In the genomic region with DNA sequence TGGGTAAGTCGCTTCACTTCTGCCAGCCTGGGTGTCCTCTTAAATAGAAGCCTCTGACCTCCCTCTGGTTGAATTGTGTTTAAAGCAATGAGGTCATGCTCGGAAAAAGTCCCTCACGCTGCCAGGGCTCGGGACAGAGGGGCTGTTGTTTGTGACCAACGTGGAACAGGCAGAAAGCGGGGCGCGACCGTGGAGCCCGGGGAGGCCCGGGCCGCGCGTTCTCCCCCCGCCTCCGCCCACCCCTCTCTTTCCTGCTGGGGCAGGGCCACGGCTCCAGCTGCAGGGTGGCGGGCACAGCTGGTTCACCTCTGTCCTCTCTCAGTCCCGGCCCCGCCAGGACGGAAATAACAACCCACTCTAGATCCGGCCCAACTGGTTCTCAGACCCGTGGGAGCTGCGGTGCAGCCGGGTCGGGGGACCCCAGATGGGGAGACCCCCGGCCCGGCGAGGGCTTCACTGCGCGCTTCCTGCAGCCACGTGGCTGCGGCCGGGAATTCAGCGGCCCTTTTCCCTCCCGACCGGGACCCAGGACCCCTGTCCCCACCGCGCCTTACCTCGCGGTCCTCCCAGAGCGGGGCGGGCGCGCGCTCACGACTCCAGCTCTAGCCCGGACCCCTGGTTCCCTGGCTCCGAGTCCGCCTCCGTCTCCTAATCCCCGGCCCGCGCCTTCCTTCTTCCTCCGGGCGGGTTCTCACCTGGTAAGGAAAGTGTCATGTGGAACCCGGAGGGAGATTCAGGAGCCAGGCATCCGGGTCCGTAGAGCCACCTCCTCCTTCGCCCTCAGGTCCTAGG, we compare ENCODE assay signal across 8 cellular contexts. TPM values are rescaled to one million over a fixed set of nuclear protein-coding genes. Genes with fewer than 3 reads are reported as not detected.
A peak's percentile ranks its signal among the peaks of the same experiment; 100 is the strongest.
DNase-seq lines count a peak whose midpoint lies in the region; ATAC-seq and TF ChIP-seq lines count a peak whose summit lies in the region.

No MANE protein-coding gene starts in this region.

- H3K36me3 ChIP-seq in GM23338 (ENCODE audit: insufficient read depth) = no peaks in the 10 kb centered on the region

- H3K79me2 ChIP-seq in GM23338 (replicated peaks; ENCODE audit: insufficient read depth) = no peaks in the 10 kb centered on the region

- H3F3A ChIP-seq in GM23338 (replicated peaks; ENCODE audit: low read depth) = 0 out of 2 replicates have a peak, but pooled peaks cover 3% of the 10 kb centered on the region

- DNase-seq in GM23338 (ENCODE audit: low spot score) (peak; percentile 69), iPS-NIHi11 (ENCODE audit: low spot score) (peak; percentile 56), amniotic stem cell (lab: John Stamatoyannopoulos, UW) (no peak), DMS153 treated with DMSO at 0.1 percent for 48 hours (lab: John Stamatoyannopoulos, UW; ENCODE audit: unreplicated experiment) (no peak)
- no peak for DNase-seq in effector CD8-positive, alpha-beta T cell (lab: John Stamatoyannopoulos, UW)

- H3K27ac ChIP-seq in GM23338 (ENCODE audit: low read depth) = no peak overlapping the region
- peak overlapping the region in 20 of 21 experiments; percentile 14 to 91 (median 73) for H3K27ac ChIP-seq in skin epidermis

- no peaks in the 10 kb centered on the region; the same call in 2 of the 3 replicates for H3K36me3 Mint-ChIP-seq in GM23338 (ENCODE audit: low read depth)
- no peaks in the 10 kb centered on the region for H3K36me3 Mint-ChIP-seq in brain

- TF ChIP-seq CTCF in GM23338 (conservative IDR thresholded peaks at IDR 0.05; ENCODE audit: low read depth in 2 of 2) = no peak
- TF ChIP-seq CTCF in brain (conservative IDR thresholded peaks at IDR 0.05) = no peak

- peaks cover 21% of the 10 kb centered on the region for H3K4me1 Mint-ChIP-seq in GM23338
- H3K4me1 Mint-ChIP-seq in brain = peaks cover 32% of the 10 kb centered on the region

- peak overlapping the region; percentile 58 for H3K4me3 Mint-ChIP-seq in GM23338
- peak overlapping the region in 4 of 5 experiments; percentile 12 to 83 (median 78) for H3K4me3 Mint-ChIP-seq in brain

- no peaks in the 10 kb centered on the region for H3K9me2 ChIP-seq in GM23338 (ENCODE audit: insufficient read depth)

- H3K4me1 ChIP-seq in GM23338 (ENCODE audit: insufficient read depth) = peaks cover 17% of the 10 kb centered on the region

- H3K4me3 ChIP-seq in GM23338 (peak overlapping the region; percentile 60), skin epidermis (peak overlapping the region; percentile 25 to 59 (median 40))

- H3K27ac Mint-ChIP-seq in GM23338 = no peak overlapping the region
- peak overlapping the region in 3 of 5 experiments; percentile 70 to 84 (median 79) for H3K27ac Mint-ChIP-seq in brain

- peak; percentile 69 for ATAC-seq in GM23338
- ATAC-seq in HG02678 (IDR thresholded peaks at IDR 0.05; ENCODE audit: unreplicated experiment) = no peak

- H2AFZ ChIP-seq in GM23338 = peak overlapping the region; percentile 91; the same call in 1 of the 2 replicates

- peak overlapping the region; percentile 84 for H3K4me2 ChIP-seq in GM23338

- peaks cover 26% of the 10 kb centered on the region for H3K27me3 Mint-ChIP-seq in GM23338 (ENCODE audit: insufficient read depth, low read depth, poor library complexity)
- peaks cover 50% of the 10 kb centered on the region for H3K27me3 Mint-ChIP-seq in brain

- H3K9me3 Mint-ChIP-seq in GM23338 (no peaks in the 10 kb centered on the region), brain (no peaks in the 10 kb centered on the region)

- no peaks in the 10 kb centered on the region; the same call in 1 of the 2 replicates for H4K20me1 ChIP-seq in GM23338 (replicated peaks; ENCODE audit: insufficient read depth)

- peaks cover 32% of the 10 kb centered on the region for H3K27me3 ChIP-seq in GM23338 (ENCODE audit: insufficient read depth)

TF ChIP-seq in GM23338, 12 proteins besides CTCF, POLR2A, EP300 and RAD21:
- TF ChIP-seq CREB1 (CRISPR knock-in tag; IDR thresholded peaks at IDR 0.05; ENCODE audit: low read depth) (no peak), EZH2 (IDR thresholded peaks at IDR 0.05; ENCODE audit: low read depth, unreplicated experiment) (peak; percentile 11), NANOG (IDR thresholded peaks at IDR 0.05; ENCODE audit: borderline replicate concordance) (no peak)

RNA-seq across cellular contexts. Expression of gene CDC42EP5, which starts 1.9 kb away (rescaled TPM):
- 0.35 and 3.4 TPM in 2 replicates for total RNA-seq in GM23338 (2014; rRNA removed; shearing (Covaris generic))
- polyA plus RNA-seq in GM23338 (2016; fragmentation: Nextera tagmentation; extraction: Ambion mirVana) (1.4 and 2.3 TPM in 2 replicates), brain (ENCODE audit: insufficient read depth, low read depth, low replicate concordance) (1.4 TPM)

RNA-seq across cellular contexts. Expression of gene LENG9, which starts 7.6 kb away (rescaled TPM):
- total RNA-seq in GM23338 (2014; rRNA removed; shearing (Covaris generic)) = 3.3 and 6.4 TPM in 2 replicates
- polyA plus RNA-seq in GM23338 (2016; fragmentation: Nextera tagmentation; extraction: Ambion mirVana) = 0.26 and 0.52 TPM in 2 replicates
- polyA plus RNA-seq in brain (ENCODE audit: insufficient read depth, low read depth, low replicate concordance) = 1.5 TPM

RNA-seq across cellular contexts. Expression of gene LENG8, which starts 22.2 kb away (rescaled TPM):
- total RNA-seq in GM23338 (2014; rRNA removed; shearing (Covaris generic)) = 45.6 and 74.3 TPM in 2 replicates
- 41.2 and 42.1 TPM in 2 replicates for polyA plus RNA-seq in GM23338 (2016; fragmentation: Nextera tagmentation; extraction: Ambion mirVana)
- polyA plus RNA-seq in brain (ENCODE audit: insufficient read depth, low read depth, low replicate concordance) = 30.9 TPM

RNA-seq across cellular contexts. Expression of gene LAIR2, which starts 31.4 kb away (rescaled TPM):
- not detected in 2 replicates for total RNA-seq in GM23338 (2014; rRNA removed; shearing (Covaris generic))
- polyA plus RNA-seq in GM23338 (2016; fragmentation: Nextera tagmentation; extraction: Ambion mirVana) (not detected in 2 replicates), brain (ENCODE audit: insufficient read depth, low read depth, low replicate concordance) (not detected)

RNA-seq across cellular contexts. Expression of gene TTYH1, which starts 55.9 kb away (rescaled TPM):
- 31.8 and 40.8 TPM in 2 replicates for total RNA-seq in GM23338 (2014; rRNA removed; shearing (Covaris generic))
- polyA plus RNA-seq in GM23338 (2016; fragmentation: Nextera tagmentation; extraction: Ambion mirVana) (18.2 and 21.5 TPM in 2 replicates), brain (ENCODE audit: insufficient read depth, low read depth, low replicate concordance) (211 TPM)

Comparison
In these comparisons a context has a peak if more than half of its experiments do, and no peak if none do; other contexts are left out.
1. DNase-seq: peak in GM23338 (single experiment) and iPS-NIHi11 (single experiment); none in amniotic stem cell (single experiment), effector CD8-positive, alpha-beta T cell (single experiment) and DMS153 treated with DMSO at 0.1 percent for 48 hours (single experiment).